In genomic region chr17:63552211-63552610, GRCh38 we compare ENCODE assay signal across 9 cellular contexts. TPM values are rescaled to one million over a fixed set of nuclear protein-coding genes. Genes with fewer than 3 reads are reported as not detected.
DNase-seq lines count a peak whose midpoint lies in the region; ATAC-seq and TF ChIP-seq lines count a peak whose summit lies in the region.
"Had no signal": no experiment of that assay in that cellular context is flagged by ENCODE, and none has a peak within 500 bp of the region (broad histone marks: within the 10 kb centered on the region; RNA-seq: fewer than 3 reads in every experiment).

No MANE protein-coding gene starts in this region.

- H3K36me3 ChIP-seq in BE2C (peaks cover 29% of the 10 kb centered on the region), HUES48 (ENCODE audit: control insufficient read depth, insufficient read depth, low read length) (no peaks in the 10 kb centered on the region; the same call in 1 of the 2 replicates), breast epithelium (no peaks in the 10 kb centered on the region)

- H3K9me3 ChIP-seq in BE2C (no peaks in the 10 kb centered on the region), HUES48 (ENCODE audit: control insufficient read depth, insufficient read depth, low read length) (no peaks in the 10 kb centered on the region), breast epithelium (no peaks in the 10 kb centered on the region)

- no peak overlapping the region for H3K27ac ChIP-seq in HUES48 (ENCODE audit: low read depth, low read length)
- H3K27ac ChIP-seq in breast epithelium = no peak overlapping the region

- peak overlapping the region; percentile 95 to 97 for H3K27ac Mint-ChIP-seq in natural killer cell

- no peak for TF ChIP-seq POLR2A in breast epithelium (IDR thresholded peaks at IDR 0.05)

- H3K27me3 ChIP-seq in BE2C = no peaks in the 10 kb centered on the region
- no peaks in the 10 kb centered on the region for H3K27me3 ChIP-seq in HUES48 (ENCODE audit: control insufficient read depth, insufficient read depth, low read length)
- no peaks in the 10 kb centered on the region for H3K27me3 ChIP-seq in breast epithelium

- no peak overlapping the region for H3K9ac ChIP-seq in HUES48 (ENCODE audit: low read depth, low read length)

- no peaks in the 10 kb centered on the region for H3K27me3 Mint-ChIP-seq in natural killer cell (ENCODE audit: low read depth in 2 of 2)

- no peak for DNase-seq in BE2C
- peak in 1 of 2 donors; percentile 6 for DNase-seq in breast epithelium (ENCODE audit: low spot score in 2 of 2)
- no peak for DNase-seq in natural killer cell
- no peak for DNase-seq in KG1 (lab: John Stamatoyannopoulos, UW)
- DNase-seq in NCI-H1105 treated with DMSO at 0.1 percent for 48 hours (lab: John Stamatoyannopoulos, UW) = no peak
- DNase-seq in NCI-H524 treated with DMSO at 0.1 percent for 48 hours (lab: John Stamatoyannopoulos, UW) = no peak

- TF ChIP-seq CTCF in BE2C (IDR thresholded peaks at IDR 0.05; ENCODE audit: low read depth, low read length) (no peak), breast epithelium (IDR thresholded peaks at IDR 0.05) (no peak), natural killer cell (IDR thresholded peaks at IDR 0.05) (no peak)

- H3K9me3 Mint-ChIP-seq in natural killer cell = no peaks in the 10 kb centered on the region

- peak overlapping the region; percentile 82 for H3K4me3 Mint-ChIP-seq in natural killer cell

- no peaks in the 10 kb centered on the region for H3K36me3 Mint-ChIP-seq in natural killer cell

- peak overlapping the region; percentile 78 for H3K4me3 ChIP-seq in BE2C (ENCODE audit: low read depth, low read length)
- H3K4me3 ChIP-seq in HUES48 (ENCODE audit: low read depth, low read length) = peak overlapping the region; percentile 46
- peak overlapping the region in 2 of 3 donors; percentile 92 to 95 for H3K4me3 ChIP-seq in breast epithelium

- H3K4me1 ChIP-seq in BE2C = peaks cover 11% of the 10 kb centered on the region
- H3K4me1 ChIP-seq in HUES48 (ENCODE audit: control insufficient read depth, insufficient read depth, low read length) = peaks cover 14% of the 10 kb centered on the region
- peaks cover 0 to 10% of the 10 kb centered on the region in 2 donors for H3K4me1 ChIP-seq in breast epithelium

- H3K4me1 Mint-ChIP-seq in natural killer cell = peaks cover 53 to 69% of the 10 kb centered on the region in 2 donors

- ATAC-seq in natural killer cell = no peak
- ATAC-seq in HG02588 (IDR thresholded peaks at IDR 0.05; ENCODE audit: unreplicated experiment) = no peak

- intact Hi-C loops in breast epithelium (cut with DNase I; ENCODE audit: low total_unique reads) = no loop called here
- intact Hi-C loops in natural killer cell (cut with micrococcal nuclease) = loop anchor here (5.0 kb wide), 2 partner anchors 70 to 145 kb away; partner anchors contain the start of gene MAP3K3

RNA-seq across cellular contexts. Expression of gene DCAF7, which starts 1.9 kb away (rescaled TPM):
- polyA plus RNA-seq in BE2C (2012; ENCODE audit: insufficient read depth, insufficient read length, low read depth) = 175 TPM
- total RNA-seq in breast epithelium = 10 to 100 TPM; 23.0 to 29.6 (median 27.2) TPM
- 10 to 100 TPM; 55.5 to 83.5 (median 72.2) TPM for total RNA-seq in natural killer cell

RNA-seq across cellular contexts. Expression of gene KCNH6, which starts 29.1 kb away (rescaled TPM):
- 6.0 TPM for polyA plus RNA-seq in BE2C (2012; ENCODE audit: insufficient read depth, insufficient read length, low read depth)
- total RNA-seq in breast epithelium (not detected), natural killer cell (not detected)
- total RNA-seq: HT1080 had no signal

RNA-seq across cellular contexts. Expression of gene TACO1, which starts 48.5 kb away (rescaled TPM):
- polyA plus RNA-seq in BE2C (2012; ENCODE audit: insufficient read depth, insufficient read length, low read depth) = 20.0 TPM
- total RNA-seq in breast epithelium = 10 to 100 TPM; 11.0 to 12.4 (median 11.1) TPM
- 10 to 100 TPM in 1 of 3 donors, 1 to 10 TPM in 2; 7.1 to 10.9 (median 9.2) TPM for total RNA-seq in natural killer cell
